In genomic region chr1:155166006-155166372, GRCh38 we compare ENCODE assay signal across 17 cellular contexts. TPM values are rescaled to one million over a fixed set of nuclear protein-coding genes. Genes with fewer than 3 reads are reported as not detected.
DNase-seq lines count a peak whose midpoint lies in the region; ATAC-seq and TF ChIP-seq lines count a peak whose summit lies in the region.
"Had no signal": no experiment of that assay in that cellular context is flagged by ENCODE, and none has a peak within 500 bp of the region (broad histone marks: within the 10 kb centered on the region; RNA-seq: fewer than 3 reads in every experiment).

No MANE protein-coding gene starts in this region.

- H2BK15ac ChIP-seq in neuronal stem cell (ENCODE audit: low read length): no peak overlapping the region

- H3K36me3 ChIP-seq in BLaER1: peaks cover 26% of the 10 kb centered on the region
- peaks cover 16% of the 10 kb centered on the region for H3K36me3 ChIP-seq in right atrium auricular region
- peaks cover 8 to 25% of the 10 kb centered on the region in 2 donors for H3K36me3 ChIP-seq in neuronal stem cell (replicated peaks in 1 of 2; ENCODE audit: control insufficient read depth in 2 of 2, insufficient read depth in 2 of 2, low read length in 2 of 2)

- TF ChIP-seq CTCF in right atrium auricular region (IDR thresholded peaks at IDR 0.05): no peak

- H4K8ac ChIP-seq in neuronal stem cell (ENCODE audit: low read depth, low read length): no peak overlapping the region

- no peak overlapping the region for H2BK120ac ChIP-seq in neuronal stem cell (ENCODE audit: low read depth, low read length)

- no peak overlapping the region for H3K23ac ChIP-seq in neuronal stem cell (ENCODE audit: low read depth, low read length, poor library complexity)

- peak overlapping the region; percentile 55 for H3K18ac ChIP-seq in neuronal stem cell (ENCODE audit: low read length)

- H2AFZ ChIP-seq in neuronal stem cell (ENCODE audit: low read length): peak overlapping the region; percentile 87
- H2AFZ ChIP-seq: GM23248 had no signal

- H2AK5ac ChIP-seq in neuronal stem cell (ENCODE audit: low read depth, low read length): no peak overlapping the region

- no peak overlapping the region for H4K91ac ChIP-seq in neuronal stem cell (ENCODE audit: low read depth, low read length, poor library complexity)

- H3K27ac ChIP-seq in BLaER1 (peak overlapping the region; percentile 98), right atrium auricular region (peak overlapping the region; percentile 18 to 60), neuronal stem cell (replicated peaks; ENCODE audit: low read length) (peak overlapping the region; percentile 88)
- H3K27ac ChIP-seq: GM23248 had no signal

- no peaks in the 10 kb centered on the region for H3K27me3 ChIP-seq in BLaER1
- H3K27me3 ChIP-seq in right atrium auricular region: no peaks in the 10 kb centered on the region
- H3K27me3 ChIP-seq in neuronal stem cell (ENCODE audit: control insufficient read depth in 3 of 3, insufficient read depth in 3 of 3, low read depth in 1 of 3, low read length in 3 of 3): peaks cover 0 to 5% (median 0%) of the 10 kb centered on the region in 3 experiments
- H3K27me3 ChIP-seq: body of pancreas had no signal

- peak overlapping the region; percentile 58 for H2BK5ac ChIP-seq in neuronal stem cell (ENCODE audit: low read length)

- H3K4ac ChIP-seq in neuronal stem cell (ENCODE audit: low read length): no peak overlapping the region

- peak overlapping the region; percentile 81 for H3K4me2 ChIP-seq in BLaER1
- peak overlapping the region; percentile 46 for H3K4me2 ChIP-seq in neuronal stem cell (ENCODE audit: insufficient read depth, low read length, poor library complexity, severe bottlenecking)

- peak; percentile 49 for DNase-seq in NCI-H69 (lab: John Stamatoyannopoulos, UW)
- peak; percentile 57 for DNase-seq in right atrium auricular region (ENCODE audit: low spot score)
- DNase-seq in neuronal stem cell (ENCODE audit: low spot score): no peak
- DNase-seq in NCI-H146 treated with DMSO at 0.1 percent for 48 hours (lab: John Stamatoyannopoulos, UW; ENCODE audit: unreplicated experiment): no peak
- no peak for DNase-seq in T-helper 1 cell
- DNase-seq in AML-193 (lab: John Stamatoyannopoulos, UW): no peak
- DNase-seq: activated CD4-positive, alpha-beta memory T cell treated with anti-CD3 and anti-CD28 coated beads for 36 hours; activated gamma-delta T cell; DMS153; GM23248; kidney glomerular epithelial cell; NCI-H1105 treated with DMSO at 0.1 percent for 48 hours; NCI-H226; stimulated activated naive CD4-positive, alpha-beta T cell had no signal

- H3K4me3 ChIP-seq in BLaER1 (peak overlapping the region; percentile 57), right atrium auricular region (no peak overlapping the region), neuronal stem cell (ENCODE audit: low read length in 2 of 2) (no peak overlapping the region)
- H3K4me3 ChIP-seq: body of pancreas, GM23248 had no signal

- H2BK12ac ChIP-seq in neuronal stem cell (ENCODE audit: low read length): no peak overlapping the region

- H3K9me3 ChIP-seq in BLaER1 (peaks cover 8% of the 10 kb centered on the region; the same call in 1 of the 2 replicates), right atrium auricular region (no peaks in the 10 kb centered on the region), neuronal stem cell (replicated peaks in 1 of 2; ENCODE audit: control insufficient read depth in 2 of 2, insufficient read depth in 1 of 2, low read depth in 1 of 2, low read length in 2 of 2) (no peaks in the 10 kb centered on the region)
- H3K9me3 ChIP-seq: body of pancreas had no signal

- ATAC-seq in HG03095 (IDR thresholded peaks at IDR 0.05; ENCODE audit: unreplicated experiment): no peak

- H4K20me1 ChIP-seq in BLaER1: no peaks in the 10 kb centered on the region

- H3K9ac ChIP-seq in BLaER1 (peak overlapping the region; percentile 84), neuronal stem cell (ENCODE audit: low read depth, low read length, poor library complexity) (no peak overlapping the region)
- H3K9ac ChIP-seq: GM23248 had no signal

- WGBS in neuronal stem cell (ENCODE audit: extremely low coverage in 2 of 2, insufficient read length in 2 of 2, insufficient replicate concordance in 1 of 2), 2 donors: no CpG with 5 or more reads among the region's 4 CpGs

- no peaks in the 10 kb centered on the region for H3K79me1 ChIP-seq in neuronal stem cell (ENCODE audit: low read depth, low read length)

- peaks cover 34% of the 10 kb centered on the region for H3K4me1 ChIP-seq in BLaER1
- H3K4me1 ChIP-seq in right atrium auricular region: peaks cover 0 to 24% of the 10 kb centered on the region in 2 donors
- H3K4me1 ChIP-seq in neuronal stem cell (ENCODE audit: control insufficient read depth in 2 of 2, insufficient read depth in 1 of 2, low read depth in 1 of 2, low read length in 2 of 2): peaks cover 14 to 17% of the 10 kb centered on the region in 2 donors

- no peak overlapping the region for H3K14ac ChIP-seq in neuronal stem cell (ENCODE audit: low read length)

RNA-seq across cellular contexts. Expression of gene KRTCAP2, which starts 7.1 kb away (rescaled TPM):
- 100 to 1,000 TPM; 124 to 147 TPM for total RNA-seq in right atrium auricular region
- polyA plus RNA-seq in neuronal stem cell (2013, experiment 1 of 2): 210 TPM
- polyA plus RNA-seq in neuronal stem cell (2013, experiment 2 of 2): 197 TPM

RNA-seq across cellular contexts. Expression of gene TRIM46, which starts 7.7 kb away (rescaled TPM):
- under 1 TPM in 1 of 2 donors, not detected in 1; 0.20 TPM for total RNA-seq in right atrium auricular region
- 7.5 TPM for polyA plus RNA-seq in neuronal stem cell (2013, experiment 1 of 2)
- 7.4 TPM for polyA plus RNA-seq in neuronal stem cell (2013, experiment 2 of 2)

RNA-seq across cellular contexts. Expression of gene DPM3, which starts 25.7 kb away (rescaled TPM):
- 10 to 100 TPM; 46.5 to 47.8 TPM for total RNA-seq in right atrium auricular region
- polyA plus RNA-seq in neuronal stem cell (2013, experiment 1 of 2): 309 TPM
- polyA plus RNA-seq in neuronal stem cell (2013, experiment 2 of 2): 297 TPM

RNA-seq across cellular contexts. Expression of gene SLC50A1, which starts 30.3 kb away (rescaled TPM):
- 1 to 10 TPM; 3.7 to 10.0 TPM for total RNA-seq in right atrium auricular region
- polyA plus RNA-seq in neuronal stem cell (2013, experiment 1 of 2): 37.1 TPM
- polyA plus RNA-seq in neuronal stem cell (2013, experiment 2 of 2): 36.6 TPM

RNA-seq across cellular contexts. Expression of gene EFNA1, which starts 38.3 kb away (rescaled TPM):
- total RNA-seq in right atrium auricular region: 10 to 100 TPM; 24.8 to 41.4 TPM
- polyA plus RNA-seq in neuronal stem cell (2013, experiment 1 of 2): 3.6 TPM
- 4.3 TPM for polyA plus RNA-seq in neuronal stem cell (2013, experiment 2 of 2)
- total RNA-seq: GM23248 had no signal
- polyA plus RNA-seq: GM23248 had no signal

Comparison
In these comparisons a context has a peak if more than half of its experiments do, and no peak if none do; other contexts are left out.
1. H3K27ac ChIP-seq: peak in every context shown above with its lines; median percentile 98 in BLaER1; 88 in neuronal stem cell; 39 in right atrium auricular region.
2. DNase-seq: peak in NCI-H69 (single experiment) and right atrium auricular region (single experiment); none in neuronal stem cell (single experiment), NCI-H146 treated with DMSO at 0.1 percent for 48 hours (single experiment), T-helper 1 cell (0 of 5) and AML-193 (0 of 2).